1 cellular context compared by ENCODE assay signal in genomic region chr18:11980555-11981382, GRCh38.
TF ChIP-seq lines count a peak whose summit lies in the region.

No MANE protein-coding gene starts in this region.

TF ChIP-seq in HepG2, 621 proteins besides CTCF, POLR2A, EP300 and RAD21 (continued from another document and continues in another):
- no peak for TF ChIP-seq POLR2AphosphoS2 (IDR thresholded peaks at IDR 0.05; ENCODE audit: low read depth, low read length)
- peak; percentile 92; the same call in 1 of the 2 replicates for TF ChIP-seq ZNF230 (CRISPR knock-in tag; IDR thresholded peaks at IDR 0.05)
- no peak for TF ChIP-seq ZNF775 (CRISPR knock-in tag; IDR thresholded peaks at IDR 0.05; ENCODE audit: borderline replicate concordance)
- TF ChIP-seq CSRNP2 (CRISPR knock-in tag; conservative IDR thresholded peaks at IDR 0.05; ENCODE audit: low read depth), result no peak
- no peak for TF ChIP-seq ZNF878 (CRISPR knock-in tag; IDR thresholded peaks at IDR 0.05)
- TF ChIP-seq JUNB (CRISPR knock-in tag; IDR thresholded peaks at IDR 0.05; ENCODE audit: borderline replicate concordance), result no peak
- peak; percentile 80 for TF ChIP-seq HIVEP1 (CRISPR knock-in tag; IDR thresholded peaks at IDR 0.05)
- peak; percentile 95 for TF ChIP-seq AGO2 (optimal IDR thresholded peaks at IDR 0.05; ENCODE audit: low read depth, low read length)
- no peak for TF ChIP-seq CREB1 (IDR thresholded peaks at IDR 0.05)
- TF ChIP-seq CREB1 (CRISPR knock-in tag; IDR thresholded peaks at IDR 0.05), result no peak
- no peak for TF ChIP-seq PCBP2 (optimal IDR thresholded peaks at IDR 0.05; ENCODE audit: low read depth, low read length, poor library complexity, severe bottlenecking)
- TF ChIP-seq ZBTB44 (CRISPR knock-in tag; IDR thresholded peaks at IDR 0.05), result no peak
- peak; percentile 98 for TF ChIP-seq GFI1 (CRISPR knock-in tag; IDR thresholded peaks at IDR 0.05; ENCODE audit: borderline replicate concordance)
- 0 out of 2 replicates have a peak, but pooled peaks have one; percentile 33 for TF ChIP-seq GATAD1 (CRISPR knock-in tag; IDR thresholded peaks at IDR 0.05)
- TF ChIP-seq ZNF281 (CRISPR knock-in tag; IDR thresholded peaks at IDR 0.05; ENCODE audit: borderline replicate concordance), result peak; percentile 10; the same call in 1 of the 2 replicates
- TF ChIP-seq NR2F1 (CRISPR knock-in tag; IDR thresholded peaks at IDR 0.05), result no peak; a peak in 2 of 4 replicates
- TF ChIP-seq SIX1 (CRISPR knock-in tag; IDR thresholded peaks at IDR 0.05; ENCODE audit: borderline replicate concordance), result 0 out of 2 replicates have a peak, but pooled peaks have one; percentile 17
- TF ChIP-seq ZNF333 (CRISPR knock-in tag; IDR thresholded peaks at IDR 0.05; ENCODE audit: borderline replicate concordance), result peak; percentile 72; the same call in 1 of the 2 replicates
- TF ChIP-seq RBM22 (optimal IDR thresholded peaks at IDR 0.05; ENCODE audit: low read length), result no peak
- TF ChIP-seq ZNF276 (CRISPR knock-in tag; IDR thresholded peaks at IDR 0.05; ENCODE audit: low read depth), result no peak; the same call in 1 of the 2 replicates
- TF ChIP-seq ZFP41 (CRISPR knock-in tag; IDR thresholded peaks at IDR 0.05; ENCODE audit: borderline replicate concordance), result peak; percentile 74; the same call in 1 of the 2 replicates
- no peak for TF ChIP-seq ZNF512 (CRISPR knock-in tag; IDR thresholded peaks at IDR 0.05)
- TF ChIP-seq NPAS2 (CRISPR knock-in tag; IDR thresholded peaks at IDR 0.05; ENCODE audit: borderline replicate concordance), result no peak
- TF ChIP-seq ZBTB7B (CRISPR knock-in tag; IDR thresholded peaks at IDR 0.05), result peak; percentile 90
- 0 out of 2 replicates have a peak, but pooled peaks have one; percentile 0 for TF ChIP-seq ZNF614 (CRISPR knock-in tag; IDR thresholded peaks at IDR 0.05; ENCODE audit: borderline replicate concordance)
- TF ChIP-seq MEIS1 (CRISPR knock-in tag; IDR thresholded peaks at IDR 0.05; ENCODE audit: borderline replicate concordance), result no peak; the same call in 1 of the 2 replicates
- TF ChIP-seq NR1H2 (CRISPR knock-in tag; IDR thresholded peaks at IDR 0.05; ENCODE audit: borderline replicate concordance, low read depth), result no peak
- TF ChIP-seq MLXIP (CRISPR knock-in tag; IDR thresholded peaks at IDR 0.05; ENCODE audit: borderline replicate concordance), result no peak
- peak; percentile 77; the same call in 1 of the 2 replicates for TF ChIP-seq TERF1 (CRISPR knock-in tag; IDR thresholded peaks at IDR 0.05)
- peak; percentile 33; the same call in 1 of the 2 replicates for TF ChIP-seq ZMYM3 (CRISPR knock-in tag; IDR thresholded peaks at IDR 0.05)
- TF ChIP-seq SOX6 (IDR thresholded peaks at IDR 0.05), result no peak
- peak; percentile 83 for TF ChIP-seq SOX6 (CRISPR knock-in tag; IDR thresholded peaks at IDR 0.05)
- 0 out of 2 replicates have a peak, but pooled peaks have one; percentile 20 for TF ChIP-seq ZNF180 (CRISPR knock-in tag; IDR thresholded peaks at IDR 0.05; ENCODE audit: borderline replicate concordance, low read depth)
- no peak for TF ChIP-seq ELF3 (CRISPR knock-in tag; IDR thresholded peaks at IDR 0.05)
- TF ChIP-seq DZIP1 (CRISPR knock-in tag; IDR thresholded peaks at IDR 0.05), result no peak
- peak; percentile 79 for TF ChIP-seq XRCC5 (optimal IDR thresholded peaks at IDR 0.05; ENCODE audit: low read length)
- TF ChIP-seq TBP (CRISPR knock-in tag; IDR thresholded peaks at IDR 0.05), result 0 out of 2 replicates have a peak, but pooled peaks have one; percentile 52
- TF ChIP-seq ZBED4 (CRISPR knock-in tag; IDR thresholded peaks at IDR 0.05; ENCODE audit: borderline replicate concordance), result peak; percentile 99
- TF ChIP-seq MED13 (CRISPR knock-in tag; IDR thresholded peaks at IDR 0.05), result 0 out of 2 replicates have a peak, but pooled peaks have one; percentile 22
